In genomic region chr2:72825271-72826155, GRCh38 we compare ENCODE assay signal across 1 cellular context.
TF ChIP-seq lines count a peak whose summit lies in the region.

TSS of gene EXOC6B (minus strand) at chr2:72826033.

TF ChIP-seq in HepG2, 621 proteins besides CTCF, POLR2A, EP300 and RAD21 (continued from another document and continues in another):
- TF ChIP-seq ZNF512B (CRISPR knock-in tag; IDR thresholded peaks at IDR 0.05; ENCODE audit: borderline replicate concordance) (0 out of 2 replicates have a peak, but pooled peaks have one; percentile 46), ZNF674 (CRISPR knock-in tag; IDR thresholded peaks at IDR 0.05; ENCODE audit: low read depth) (no peak), ATF1 (CRISPR knock-in tag; IDR thresholded peaks at IDR 0.05) (peak; percentile 97), DR1 (CRISPR knock-in tag; IDR thresholded peaks at IDR 0.05) (peak; percentile 69), HMGXB4 (CRISPR knock-in tag; IDR thresholded peaks at IDR 0.05; ENCODE audit: borderline replicate concordance in 1 of 2, low read depth in 1 of 2) (peak; percentile 77 to 96), HDAC1 (CRISPR knock-in tag; IDR thresholded peaks at IDR 0.05) (peak; percentile 23; the same call in 1 of the 2 replicates), KMT2B (CRISPR knock-in tag; IDR thresholded peaks at IDR 0.05) (peak; percentile 89), NKX3-1 (CRISPR knock-in tag; IDR thresholded peaks at IDR 0.05) (no peak), ATAD3A (CRISPR knock-in tag; IDR thresholded peaks at IDR 0.05) (no peak), ZMYM4 (CRISPR knock-in tag; IDR thresholded peaks at IDR 0.05) (peak; percentile 96), ZNF652 (CRISPR knock-in tag; IDR thresholded peaks at IDR 0.05; ENCODE audit: borderline replicate concordance, low read depth) (0 out of 2 replicates have a peak, but pooled peaks have one; percentile 51), ATM (IDR thresholded peaks at IDR 0.05; ENCODE audit: borderline replicate concordance) (no peak), RFX3 (CRISPR knock-in tag; IDR thresholded peaks at IDR 0.05) (no peak), IRF2 (CRISPR knock-in tag; IDR thresholded peaks at IDR 0.05) (peak; percentile 93), ATF3 (CRISPR knock-in tag; IDR thresholded peaks at IDR 0.05) (peak; percentile 77), ZMAT5 (CRISPR knock-in tag; IDR thresholded peaks at IDR 0.05; ENCODE audit: borderline replicate concordance, low read depth) (no peak), MIXL1 (CRISPR knock-in tag; IDR thresholded peaks at IDR 0.05) (peak; percentile 80), AFF4 (CRISPR knock-in tag; IDR thresholded peaks at IDR 0.05) (no peak), THAP9 (CRISPR knock-in tag; IDR thresholded peaks at IDR 0.05; ENCODE audit: borderline replicate concordance) (peak; percentile 84), TFE3 (CRISPR knock-in tag; IDR thresholded peaks at IDR 0.05) (no peak), ZBTB20 (CRISPR knock-in tag; IDR thresholded peaks at IDR 0.05; ENCODE audit: borderline replicate concordance, low read depth) (peak; percentile 79; the same call in 1 of the 2 replicates), MED8 (CRISPR knock-in tag; IDR thresholded peaks at IDR 0.05; ENCODE audit: insufficient replicate concordance) (peak; percentile 34), ZNF609 (CRISPR knock-in tag; IDR thresholded peaks at IDR 0.05; ENCODE audit: borderline replicate concordance) (peak; percentile 46; the same call in 1 of the 2 replicates), SIX4 (CRISPR knock-in tag; IDR thresholded peaks at IDR 0.05) (peak; percentile 45; the same call in 1 of the 2 replicates), SETDB1 (CRISPR knock-in tag; IDR thresholded peaks at IDR 0.05; ENCODE audit: borderline replicate concordance) (no peak), TP53 (CRISPR knock-in tag; conservative IDR thresholded peaks at IDR 0.05) (0 out of 2 replicates have a peak, but pooled peaks have one; percentile 6), CENPBD1 (CRISPR knock-in tag; IDR thresholded peaks at IDR 0.05; ENCODE audit: borderline replicate concordance, low read depth) (no peak), NCOA2 (CRISPR knock-in tag; IDR thresholded peaks at IDR 0.05) (peak; percentile 22; the same call in 1 of the 2 replicates), FOXA1 (IDR thresholded peaks at IDR 0.05) (no peak), FOXA1 (CRISPR knock-in tag; IDR thresholded peaks at IDR 0.05) (peak; percentile 31; the same call in 1 of the 2 replicates), ZXDC (CRISPR knock-in tag; IDR thresholded peaks at IDR 0.05) (no peak), FOXK2 (IDR thresholded peaks at IDR 0.05) (no peak)
